In genomic region chr6:159044899-159045727, GRCh38 we compare ENCODE assay signal across 1 cellular context.
TF ChIP-seq lines count a peak whose summit lies in the region.

Gene TAGAP, minus strand, starts transcription at chr6:159044991. Its CDS starts 845 bp downstream, at chr6:159044146.

TF ChIP-seq in GM23338, 12 proteins besides CTCF, POLR2A, EP300 and RAD21 (continued from another document):
- TF ChIP-seq ZNF462 (CRISPR knock-in tag; IDR thresholded peaks at IDR 0.05) = no peak
- TF ChIP-seq ZNF331 (CRISPR knock-in tag; IDR thresholded peaks at IDR 0.05; ENCODE audit: low read depth) = no peak
- no peak for TF ChIP-seq STAT1 (IDR thresholded peaks at IDR 0.05; ENCODE audit: unreplicated experiment)
- TF ChIP-seq EZH2phosphoT487 (IDR thresholded peaks at IDR 0.05; ENCODE audit: unreplicated experiment) = no peak
- TF ChIP-seq POLR2AphosphoS5 (IDR thresholded peaks at IDR 0.05; ENCODE audit: low read depth) = no peak
